Comparison of ENCODE assay signal across 9 cellular contexts in genomic region chr3:50155491-50155878, GRCh38. TPM values are rescaled to one million over a fixed set of nuclear protein-coding genes. Genes with fewer than 3 reads are reported as not detected.
DNase-seq lines count a peak whose midpoint lies in the region; ATAC-seq and TF ChIP-seq lines count a peak whose summit lies in the region.
"Had no signal": no experiment of that assay in that cellular context is flagged by ENCODE, and none has a peak within 500 bp of the region (broad histone marks: within the 10 kb centered on the region; RNA-seq: fewer than 3 reads in every experiment).

No MANE protein-coding gene starts in this region.

- H3K9me3 ChIP-seq in muscle layer of colon (ENCODE audit: low read length) = no peaks in the 10 kb centered on the region

- H3K36me3 Mint-ChIP-seq in stimulated activated naive CD8-positive, alpha-beta T cell treated with anti-CD3 and anti-CD28 coated beads, Interleukin-15, Interleukin-2, amounts not matched to agents 100 ng/mL and 50 ng/mL, for 24 hours (ENCODE audit: low read depth) = no peaks in the 10 kb centered on the region
- no peaks in the 10 kb centered on the region for H3K36me3 Mint-ChIP-seq in chondrocyte (ENCODE audit: low read depth)

- peaks cover 11% of the 10 kb centered on the region for H3K4me1 Mint-ChIP-seq in stimulated activated naive CD8-positive, alpha-beta T cell treated with anti-CD3 and anti-CD28 coated beads, Interleukin-15, Interleukin-2, amounts not matched to agents 100 ng/mL and 50 ng/mL, for 24 hours (ENCODE audit: low read depth)
- H3K4me1 Mint-ChIP-seq in chondrocyte (ENCODE audit: low read depth) = peaks cover 47% of the 10 kb centered on the region

- no peak for TF ChIP-seq CTCF in chondrocyte (IDR thresholded peaks at IDR 0.05)

- H3K36me3 ChIP-seq in muscle layer of colon (ENCODE audit: insufficient read depth, low read length) = no peaks in the 10 kb centered on the region

- peak overlapping the region; percentile 1 for H3K27ac ChIP-seq in muscle layer of colon (ENCODE audit: low read depth, low read length)
- H3K27ac ChIP-seq: KMS-11 had no signal

- no peaks in the 10 kb centered on the region for H3K9me3 Mint-ChIP-seq in stimulated activated naive CD8-positive, alpha-beta T cell treated with anti-CD3 and anti-CD28 coated beads, Interleukin-15, Interleukin-2, amounts not matched to agents 100 ng/mL and 50 ng/mL, for 24 hours
- H3K9me3 Mint-ChIP-seq in chondrocyte (ENCODE audit: low read depth) = no peaks in the 10 kb centered on the region

- no peak for DNase-seq in stimulated activated naive CD8-positive, alpha-beta T cell treated with anti-CD3 and anti-CD28 coated beads, Interleukin-15, Interleukin-2, amounts not matched to agents 100 U/mL and 50 U/mL, for 24 hours
- DNase-seq in chondrocyte (ENCODE audit: low spot score) = no peak
- DNase-seq in effector CD4-positive, alpha-beta T cell = no peak
- DNase-seq in cerebellar cortex (ENCODE audit: low spot score) = no peak
- no peak for DNase-seq in central memory CD4-positive, alpha-beta T cell
- no peak for DNase-seq in COLO829 (ENCODE audit: low spot score)

- H3K9ac ChIP-seq in muscle layer of colon (ENCODE audit: low read length) = peak overlapping the region; percentile 4
- H3K9ac ChIP-seq: KMS-11 had no signal

- no peak overlapping the region for H3K27ac Mint-ChIP-seq in stimulated activated naive CD8-positive, alpha-beta T cell treated with anti-CD3 and anti-CD28 coated beads, Interleukin-15, Interleukin-2, amounts not matched to agents 100 ng/mL and 50 ng/mL, for 24 hours
- peak overlapping the region; percentile 65 for H3K27ac Mint-ChIP-seq in chondrocyte (ENCODE audit: unreplicated experiment)

- H3K27me3 ChIP-seq in muscle layer of colon (ENCODE audit: control insufficient read depth in 1 of 2, insufficient read depth in 2 of 2, low read length in 2 of 2) = peaks cover 0 to 5% of the 10 kb centered on the region in 2 donors

- peaks cover 37% of the 10 kb centered on the region for H3K27me3 Mint-ChIP-seq in stimulated activated naive CD8-positive, alpha-beta T cell treated with anti-CD3 and anti-CD28 coated beads, Interleukin-15, Interleukin-2, amounts not matched to agents 100 ng/mL and 50 ng/mL, for 24 hours
- no peaks in the 10 kb centered on the region for H3K27me3 Mint-ChIP-seq in chondrocyte (ENCODE audit: low read depth)

- ATAC-seq in stimulated activated naive CD8-positive, alpha-beta T cell treated with anti-CD3 and anti-CD28 coated beads, Interleukin-15, Interleukin-2, amounts not matched to agents 100 U/mL and 50 U/mL, for 24 hours = no peak

- peak overlapping the region; percentile 43 to 63 for H3K4me3 ChIP-seq in muscle layer of colon (ENCODE audit: low read depth in 1 of 2, low read length in 2 of 2)

- H3K4me1 ChIP-seq in muscle layer of colon (ENCODE audit: insufficient read depth, low read length) = peaks cover 48% of the 10 kb centered on the region

- H3K4me3 Mint-ChIP-seq in stimulated activated naive CD8-positive, alpha-beta T cell treated with anti-CD3 and anti-CD28 coated beads, Interleukin-15, Interleukin-2, amounts not matched to agents 100 ng/mL and 50 ng/mL, for 24 hours = peak overlapping the region; percentile 65
- H3K4me3 Mint-ChIP-seq in chondrocyte (ENCODE audit: unreplicated experiment) = peak overlapping the region; percentile 83

RNA-seq across cellular contexts. Expression of gene SEMA3F, which starts 0.4 kb away (rescaled TPM):
- 18.7 to 37.5 TPM (median 36.7 TPM) in 3 replicates for total RNA-seq in chondrocyte

RNA-seq across cellular contexts. Expression of gene GNAT1, which starts 35.9 kb away (rescaled TPM):
- total RNA-seq in chondrocyte = not detected in 3 replicates

RNA-seq across cellular contexts. Expression of gene SLC38A3, which starts 49.6 kb away (rescaled TPM):
- 1.00 to 1.9 TPM (median 1.2 TPM) in 3 replicates for total RNA-seq in chondrocyte
